In genomic region chr2:207122914-207123744, GRCh38 we compare ENCODE assay signal across 9 cellular contexts. TPM values are rescaled to one million over a fixed set of nuclear protein-coding genes. Genes with fewer than 3 reads are reported as not detected.
DNase-seq lines count a peak whose midpoint lies in the region; ATAC-seq and TF ChIP-seq lines count a peak whose summit lies in the region.
"Had no signal": no experiment of that assay in that cellular context is flagged by ENCODE, and none has a peak within 500 bp of the region (broad histone marks: within the 10 kb centered on the region; RNA-seq: fewer than 3 reads in every experiment).

No MANE protein-coding gene starts in this region.

- no peak for TF ChIP-seq CTCF in left ventricle myocardium inferior (IDR thresholded peaks at IDR 0.05; ENCODE audit: borderline replicate concordance)

- peaks cover 51% of the 10 kb centered on the region for H3K4me1 Mint-ChIP-seq in activated T-helper 2 cell treated with anti-CD3 and anti-CD28 coated beads, Interferon-gamma antibody, Interleukin-2, Interleukin-4, amounts not matched to agents 10 μg/mL and 5 μg/mL and 100 μg/mL, durations not matched to agents 14 hours and 24 hours and 36 hours (ENCODE audit: low read depth)
- peaks cover 28 to 88% (median 62%) of the 10 kb centered on the region in 7 donors for H3K4me1 Mint-ChIP-seq in naive thymus-derived CD4-positive, alpha-beta T cell
- H3K4me1 Mint-ChIP-seq in stimulated activated memory B cell treated with anti-CD40 and anti-IgM and Interleukin-4, amounts not matched to agents 10 μg/mL and 1 μg/mL and 100 μg/mL, for 72 hours: peaks cover 50% of the 10 kb centered on the region

- POLR2A ChIA-PET in naive thymus-derived CD4-positive, alpha-beta T cell (lab: Charles Lee): interaction anchor here (0.7 to 5.5 kb wide), 6 partner anchors 10 to 44 kb away, joined by 3 to 23 read pairs (median 4); partner anchors contain the start of gene KLF7

- H3K36me3 Mint-ChIP-seq in activated T-helper 2 cell treated with anti-CD3 and anti-CD28 coated beads, Interferon-gamma antibody, Interleukin-2, Interleukin-4, amounts not matched to agents 10 μg/mL and 5 μg/mL and 100 μg/mL, durations not matched to agents 14 hours and 24 hours and 36 hours (ENCODE audit: low read depth): peaks cover 56% of the 10 kb centered on the region
- H3K36me3 Mint-ChIP-seq in naive thymus-derived CD4-positive, alpha-beta T cell: peaks cover 27 to 60% (median 41%) of the 10 kb centered on the region in 5 donors
- peaks cover 52% of the 10 kb centered on the region for H3K36me3 Mint-ChIP-seq in stimulated activated memory B cell treated with anti-CD40 and anti-IgM and Interleukin-4, amounts not matched to agents 10 μg/mL and 1 μg/mL and 100 μg/mL, for 72 hours

- peaks cover 5% of the 10 kb centered on the region for H3K9me3 Mint-ChIP-seq in activated T-helper 2 cell treated with anti-CD3 and anti-CD28 coated beads, Interferon-gamma antibody, Interleukin-2, Interleukin-4, amounts not matched to agents 10 μg/mL and 5 μg/mL and 100 μg/mL, durations not matched to agents 14 hours and 24 hours and 36 hours
- peaks cover 0 to 5% (median 0%) of the 10 kb centered on the region in 11 donors for H3K9me3 Mint-ChIP-seq in naive thymus-derived CD4-positive, alpha-beta T cell
- H3K9me3 Mint-ChIP-seq in stimulated activated memory B cell treated with anti-CD40 and anti-IgM and Interleukin-4, amounts not matched to agents 10 μg/mL and 1 μg/mL and 100 μg/mL, for 72 hours: no peaks in the 10 kb centered on the region
- H3K9me3 Mint-ChIP-seq: T-helper 1 cell treated with Interleukin-12 subunit alpha and Interleukin-12 subunit beta and Interleukin-4 antibody, amounts not matched to agents 30 μg/mL and 1 μg/mL, for 36 hours had no signal

- H3K27ac ChIP-seq in left ventricle myocardium inferior (replicated peaks) (peak overlapping the region; percentile 66), temporal lobe (ENCODE audit: low read depth, low read length) (peak overlapping the region; percentile 17)
- H3K27ac ChIP-seq in naive thymus-derived CD4-positive, alpha-beta T cell (ENCODE audit: low read depth, low read length): no peak overlapping the region

- DNase-seq in left ventricle myocardium inferior: no peak
- DNase-seq in Right ventricle myocardium inferior (ENCODE audit: missing footprints): no peak
- DNase-seq in activated T-helper 2 cell treated with anti-CD3 and anti-CD28 coated beads, Interferon-gamma antibody, Interleukin-2, Interleukin-4, amounts not matched to agents 10 μg/mL and 5 μg/mL and 100 μg/mL, durations not matched to agents 14 hours and 24 hours and 36 hours (ENCODE audit: low spot score): no peak
- DNase-seq in naive thymus-derived CD4-positive, alpha-beta T cell: peak in 1 of 9 donors; percentile 44
- DNase-seq in 8988T: no peak
- no peak for DNase-seq in amniotic stem cell (lab: John Stamatoyannopoulos, UW)

- H3K4me3 Mint-ChIP-seq in activated T-helper 2 cell treated with anti-CD3 and anti-CD28 coated beads, Interferon-gamma antibody, Interleukin-2, Interleukin-4, amounts not matched to agents 10 μg/mL and 5 μg/mL and 100 μg/mL, durations not matched to agents 14 hours and 24 hours and 36 hours (ENCODE audit: low read depth): no peak overlapping the region
- H3K4me3 Mint-ChIP-seq in naive thymus-derived CD4-positive, alpha-beta T cell: no peak overlapping the region
- no peak overlapping the region for H3K4me3 Mint-ChIP-seq in stimulated activated memory B cell treated with anti-CD40 and anti-IgM and Interleukin-4, amounts not matched to agents 10 μg/mL and 1 μg/mL and 100 μg/mL, for 72 hours
- H3K4me3 Mint-ChIP-seq: T-helper 1 cell treated with Interleukin-12 subunit alpha and Interleukin-12 subunit beta and Interleukin-4 antibody, amounts not matched to agents 30 μg/mL and 1 μg/mL, for 36 hours had no signal

- H3K9me3 ChIP-seq in left ventricle myocardium inferior (replicated peaks): peaks cover 8% of the 10 kb centered on the region
- H3K9me3 ChIP-seq in naive thymus-derived CD4-positive, alpha-beta T cell (ENCODE audit: control insufficient read depth in 2 of 3, low read length in 3 of 3): no peaks in the 10 kb centered on the region

- peaks cover 75% of the 10 kb centered on the region for H3K4me1 ChIP-seq in left ventricle myocardium inferior
- peaks cover 0 to 6% of the 10 kb centered on the region in 2 donors for H3K4me1 ChIP-seq in naive thymus-derived CD4-positive, alpha-beta T cell (ENCODE audit: control insufficient read depth in 2 of 2, insufficient read depth in 2 of 2, low read length in 2 of 2)

- H3K4me3 ChIP-seq in left ventricle myocardium inferior: no peak overlapping the region
- no peak overlapping the region for H3K4me3 ChIP-seq in naive thymus-derived CD4-positive, alpha-beta T cell (ENCODE audit: low read length)

- ATAC-seq in Right ventricle myocardium inferior: no peak
- peak; percentile 31 for ATAC-seq in naive thymus-derived CD4-positive, alpha-beta T cell
- no peak for ATAC-seq in stimulated activated memory B cell treated with anti-CD40 and anti-IgM and Interleukin-4, amounts not matched to agents 10 μg/mL and 1 μg/mL and 100 μg/mL, for 72 hours

- H3K27ac Mint-ChIP-seq in activated T-helper 2 cell treated with anti-CD3 and anti-CD28 coated beads, Interferon-gamma antibody, Interleukin-2, Interleukin-4, amounts not matched to agents 10 μg/mL and 5 μg/mL and 100 μg/mL, durations not matched to agents 14 hours and 24 hours and 36 hours: peak overlapping the region; percentile 75
- peak overlapping the region in 2 of 9 donors; percentile 16 to 66 for H3K27ac Mint-ChIP-seq in naive thymus-derived CD4-positive, alpha-beta T cell
- H3K27ac Mint-ChIP-seq in stimulated activated memory B cell treated with anti-CD40 and anti-IgM and Interleukin-4, amounts not matched to agents 10 μg/mL and 1 μg/mL and 100 μg/mL, for 72 hours: no peak overlapping the region
- H3K27ac Mint-ChIP-seq: T-helper 1 cell treated with Interleukin-12 subunit alpha and Interleukin-12 subunit beta and Interleukin-4 antibody, amounts not matched to agents 30 μg/mL and 1 μg/mL, for 36 hours had no signal

- no peaks in the 10 kb centered on the region for H3K27me3 Mint-ChIP-seq in activated T-helper 2 cell treated with anti-CD3 and anti-CD28 coated beads, Interferon-gamma antibody, Interleukin-2, Interleukin-4, amounts not matched to agents 10 μg/mL and 5 μg/mL and 100 μg/mL, durations not matched to agents 14 hours and 24 hours and 36 hours (ENCODE audit: low read depth)
- H3K27me3 Mint-ChIP-seq in naive thymus-derived CD4-positive, alpha-beta T cell: no peaks in the 10 kb centered on the region
- no peaks in the 10 kb centered on the region for H3K27me3 Mint-ChIP-seq in stimulated activated memory B cell treated with anti-CD40 and anti-IgM and Interleukin-4, amounts not matched to agents 10 μg/mL and 1 μg/mL and 100 μg/mL, for 72 hours

- CTCF ChIA-PET in naive thymus-derived CD4-positive, alpha-beta T cell (lab: Charles Lee): interaction anchor here (0.5 kb wide), 1 partner anchor 42 kb away, joined by 3 read pairs; no protein-coding TSS in a partner anchor

- intact Hi-C loops in left ventricle myocardium inferior (cut with micrococcal nuclease) (no loop called here), Right ventricle myocardium inferior (cut with DNase I) (no loop called here)
- intact Hi-C loops in activated T-helper 2 cell treated with anti-CD3 and anti-CD28 coated beads, Interferon-gamma antibody, Interleukin-2, Interleukin-4, amounts not matched to agents 10 μg/mL and 5 μg/mL and 100 μg/mL, durations not matched to agents 14 hours and 24 hours and 36 hours (cut with micrococcal nuclease): loop anchor here (1.0 to 5.0 kb wide), 3 partner anchors 40 to 118 kb away; no protein-coding TSS in a partner anchor
- intact Hi-C loops in naive thymus-derived CD4-positive, alpha-beta T cell (cut with micrococcal nuclease): no loop called here

- peaks cover 23% of the 10 kb centered on the region for H3K36me3 ChIP-seq in left ventricle myocardium inferior
- peaks cover 0 to 32% (median 4%) of the 10 kb centered on the region in 3 experiments for H3K36me3 ChIP-seq in naive thymus-derived CD4-positive, alpha-beta T cell (ENCODE audit: control insufficient read depth in 2 of 3, insufficient read depth in 3 of 3, low read length in 3 of 3)

- no peaks in the 10 kb centered on the region for H3K27me3 ChIP-seq in left ventricle myocardium inferior (ENCODE audit: low read depth)
- no peaks in the 10 kb centered on the region for H3K27me3 ChIP-seq in naive thymus-derived CD4-positive, alpha-beta T cell (ENCODE audit: control insufficient read depth in 2 of 2, insufficient read depth in 2 of 2, low read length in 2 of 2)

RNA-seq across cellular contexts. Expression of gene KLF7, which starts 42.6 kb away (rescaled TPM):
- total RNA-seq in left ventricle myocardium inferior (24.2 TPM), Right ventricle myocardium inferior (25.3 TPM), temporal lobe (77.0 TPM)
- total RNA-seq in activated T-helper 2 cell treated with anti-CD3 and anti-CD28 coated beads, Interferon-gamma antibody, Interleukin-2, Interleukin-4, amounts not matched to agents 10 μg/mL and 5 μg/mL and 100 μg/mL, durations not matched to agents 14 hours and 24 hours and 36 hours: 16.6 and 19.3 TPM in 2 replicates
- 10 to 100 TPM; 25.4 to 93.3 (median 78.0) TPM for total RNA-seq in naive thymus-derived CD4-positive, alpha-beta T cell
- polyA plus RNA-seq in naive thymus-derived CD4-positive, alpha-beta T cell: 10 to 100 TPM; 18.7 to 23.1 TPM
